ENCODE assay signal across 11 cellular contexts in the genomic region with DNA sequence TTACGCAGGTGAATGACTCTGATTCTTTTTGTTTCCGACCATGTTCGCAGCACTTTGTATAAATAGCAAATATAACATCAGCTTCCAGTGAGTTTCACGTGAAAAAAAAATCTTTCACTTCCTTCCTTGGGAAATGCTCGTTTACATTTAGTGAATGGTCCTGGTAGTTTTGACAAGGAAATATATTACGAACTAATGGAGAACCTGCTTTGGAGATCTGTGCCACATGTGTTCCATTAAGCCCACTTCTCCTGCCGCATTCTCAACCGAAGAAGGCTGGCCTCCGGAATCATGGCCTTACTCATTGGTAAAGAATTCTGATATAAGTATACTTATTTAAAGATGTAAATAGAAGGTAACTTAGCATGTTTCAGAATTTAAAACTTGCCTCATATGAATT. TPM values are rescaled to one million over a fixed set of nuclear protein-coding genes. Genes with fewer than 3 reads are reported as not detected.
A peak's percentile ranks its signal among the peaks of the same experiment; 100 is the strongest.
DNase-seq lines count a peak whose midpoint lies in the region; ATAC-seq and TF ChIP-seq lines count a peak whose summit lies in the region.
"Had no signal": no experiment of that assay in that cellular context is flagged by ENCODE, and none has a peak within 500 bp of the region (broad histone marks: within the 10 kb centered on the region; RNA-seq: fewer than 3 reads in every experiment).

No MANE protein-coding gene starts in this region.

- peaks cover 15 to 23% of the 10 kb centered on the region in 2 experiments; a peak in 2 of 4 replicates for H3K4me1 ChIP-seq in SK-N-SH (ENCODE audit: control insufficient read depth in 1 of 2, insufficient read depth in 2 of 2, low read depth in 1 of 2, low read length in 1 of 2)
- peaks cover 2% of the 10 kb centered on the region for H3K4me1 ChIP-seq in fibroblast of lung (ENCODE audit: control insufficient read depth, extremely low read depth, insufficient read depth, low read length)
- H3K4me1 ChIP-seq in prostate gland (replicated peaks): peaks cover 9% of the 10 kb centered on the region

- H3K27ac ChIP-seq in SK-N-SH (ENCODE audit: low read depth in 2 of 2, low read length in 1 of 2): no peak overlapping the region
- no peak overlapping the region for H3K27ac ChIP-seq in fibroblast of lung (ENCODE audit: insufficient read depth, low read length)
- H3K27ac ChIP-seq in prostate gland: peak overlapping the region in 1 of 2 donors; percentile 74
- H3K27ac ChIP-seq: 22Rv1, WERI-Rb-1 had no signal

- H3K9me3 ChIP-seq in SK-N-SH (no peaks in the 10 kb centered on the region), fibroblast of lung (ENCODE audit: control insufficient read depth, insufficient read depth, low read depth, low read length) (no peaks in the 10 kb centered on the region), prostate gland (no peaks in the 10 kb centered on the region)

- H3K9ac ChIP-seq in SK-N-SH (no peak overlapping the region), fibroblast of lung (ENCODE audit: insufficient read depth, low read length) (no peak overlapping the region)

- TF ChIP-seq CTCF in SK-N-SH (IDR thresholded peaks at IDR 0.05) (no peak), fibroblast of lung (conservative IDR thresholded peaks at IDR 0.05 in 1 of 2, IDR thresholded peaks at IDR 0.05 in 1 of 2; ENCODE audit: low read depth in 1 of 2, low read length in 2 of 2) (no peak), prostate gland (IDR thresholded peaks at IDR 0.05) (no peak)

- peak overlapping the region; percentile 52 to 77 (median 74) for H3K4me3 Mint-ChIP-seq in T-cell

- peak overlapping the region in 1 of 2 donors; percentile 2 for H3K27ac Mint-ChIP-seq in T-cell

- H3K79me2 ChIP-seq in SK-N-SH (ENCODE audit: insufficient read depth): peaks cover 79% of the 10 kb centered on the region
- peaks cover 71% of the 10 kb centered on the region for H3K79me2 ChIP-seq in fibroblast of lung (ENCODE audit: control insufficient read depth, insufficient read depth, low read length)

- H3K4me2 ChIP-seq in SK-N-SH (peak overlapping the region; percentile 94), fibroblast of lung (ENCODE audit: extremely low read depth, insufficient read depth, low read length) (peak overlapping the region; percentile 70)

- peak overlapping the region in 1 of 2 experiments; percentile 74; a peak in 1 of 4 replicates for H3K4me3 ChIP-seq in SK-N-SH (ENCODE audit: low read depth in 2 of 2, low read length in 1 of 2)
- H3K4me3 ChIP-seq in fibroblast of lung (replicated peaks in 1 of 4; ENCODE audit: control extremely low read depth in 1 of 4, insufficient read depth in 1 of 4, low read depth in 3 of 4, low read length in 4 of 4): peak overlapping the region; percentile 64 to 87 (median 78)
- peak overlapping the region; percentile 77 to 81 for H3K4me3 ChIP-seq in prostate gland

- POLR2A ChIA-PET in SK-N-SH (lab: Yijun Ruan, JAX): no interaction called here
- POLR2A ChIA-PET in T-cell (lab: Charles Lee): no interaction called here

- H3K9me3 Mint-ChIP-seq in T-cell: peaks cover 0 to 3% (median 0%) of the 10 kb centered on the region in 3 donors

- H3K27me3 ChIP-seq in SK-N-SH (ENCODE audit: insufficient read depth) (no peaks in the 10 kb centered on the region), fibroblast of lung (ENCODE audit: control insufficient read depth, insufficient read depth, low read length) (no peaks in the 10 kb centered on the region), prostate gland (replicated peaks; ENCODE audit: insufficient read depth) (no peaks in the 10 kb centered on the region)

- no peak for TF ChIP-seq EP300 in SK-N-SH (IDR thresholded peaks at IDR 0.05; ENCODE audit: borderline replicate concordance in 1 of 2, low read depth in 1 of 2, low read length in 1 of 2)

- ATAC-seq in SK-N-SH treated with all-trans-retinoic acid at 6 μM for 48 hours (no peak), T-cell (replicated peaks in 1 of 4) (no peak), HG03135 (IDR thresholded peaks at IDR 0.05; ENCODE audit: unreplicated experiment) (no peak)

- H3F3A ChIP-seq in SK-N-SH (replicated peaks; ENCODE audit: insufficient read depth): peaks cover 20% of the 10 kb centered on the region

- no peaks in the 10 kb centered on the region for H3K9me2 ChIP-seq in SK-N-SH

- CTCF ChIA-PET in SK-N-SH (lab: Yijun Ruan, JAX): interaction anchor here (2.0 kb wide), 1 partner anchor 90 kb away, joined by 5 read pairs; the partner anchor contains the start of gene MAPK8IP3
- CTCF ChIA-PET in T-cell (lab: Charles Lee): no interaction called here

- H3K36me3 ChIP-seq in SK-N-SH (replicated peaks in 1 of 2; ENCODE audit: control insufficient read depth in 1 of 2, insufficient read depth in 2 of 2, low read length in 1 of 2): peaks cover 11 to 35% of the 10 kb centered on the region in 2 experiments
- H3K36me3 ChIP-seq in fibroblast of lung (ENCODE audit: control insufficient read depth, insufficient read depth, low read length): peaks cover 5% of the 10 kb centered on the region
- no peaks in the 10 kb centered on the region for H3K36me3 ChIP-seq in prostate gland

- no peak for DNase-seq in SK-N-SH
- DNase-seq in T-cell: no peak
- peak; percentile 11 to 45 for DNase-seq in fibroblast of lung (ENCODE audit: low read depth in 2 of 2)
- DNase-seq in prostate gland (ENCODE audit: low spot score): no peak
- DNase-seq in LoVo (ENCODE audit: low spot score): no peak
- DNase-seq in stimulated activated CD4-positive, alpha-beta T cell treated with anti-CD3 and anti-CD28 coated beads, Interleukin-12 subunit alpha, Interleukin-12 subunit beta, amount 100 ng/mL, for 4 hours: no peak
- DNase-seq: NCI-H510A, WERI-Rb-1 had no signal

- H2AFZ ChIP-seq in SK-N-SH (ENCODE audit: low read depth): no peak overlapping the region
- no peak overlapping the region for H2AFZ ChIP-seq in fibroblast of lung (ENCODE audit: low read length)

- H3K4me1 Mint-ChIP-seq in T-cell: peaks cover 22 to 46% (median 32%) of the 10 kb centered on the region in 3 donors

- H4K20me1 ChIP-seq in SK-N-SH (ENCODE audit: insufficient read depth): peaks cover 7% of the 10 kb centered on the region
- H4K20me1 ChIP-seq in fibroblast of lung (ENCODE audit: control insufficient read depth, extremely low read depth, insufficient read depth, low read length): no peaks in the 10 kb centered on the region

- H3K27me3 Mint-ChIP-seq in T-cell: peaks cover 0 to 5% of the 10 kb centered on the region in 2 donors

- intact Hi-C loops in prostate gland (cut with DNase I): loop anchor here (10.0 kb wide), 2 partner anchors 89 to 201 kb away; partner anchors contain the start of genes MAPK8IP3 and UNKL

- 81% methylated on average over 9 of the region's 9 CpGs for WGBS in SK-N-SH (ENCODE audit: low lambda C conversion rate)
- 49% methylated on average over 9 of the region's 9 CpGs for WGBS in prostate gland

- H3K36me3 Mint-ChIP-seq in T-cell: peaks cover 40% of the 10 kb centered on the region

- no peak for TF ChIP-seq RAD21 in SK-N-SH (IDR thresholded peaks at IDR 0.05; ENCODE audit: low read length)

- no peak for TF ChIP-seq POLR2A in prostate gland (IDR thresholded peaks at IDR 0.05)

TF ChIP-seq in SK-N-SH, 30 proteins besides CTCF, POLR2A, EP300 and RAD21 (continues in another document):
- TF ChIP-seq PBX3 (IDR thresholded peaks at IDR 0.05) (no peak), RCOR1 (IDR thresholded peaks at IDR 0.05; ENCODE audit: low read length) (no peak)

TF ChIP-seq in SK-N-SH treated with all-trans-retinoic acid at 6 μM for 48 hours, 23 proteins besides CTCF, POLR2A, EP300 and RAD21:
- no peak for TF ChIP-seq ESRRG (CRISPR knock-in tag; IDR thresholded peaks at IDR 0.05)

RNA-seq across cellular contexts. Expression of gene CRAMP1, which starts 3.6 kb away (rescaled TPM):
- polyA plus RNA-seq in SK-N-SH (2012; rRNA removed): 7.6 and 9.5 TPM in 2 replicates
- polyA plus RNA-seq in SK-N-SH (2012; cell fraction: cytosol; rRNA removed): 4.7 and 6.0 TPM in 2 replicates
- 27.1 and 29.5 TPM in 2 replicates for polyA plus RNA-seq in SK-N-SH (2012; cell fraction: nucleus; rRNA removed)
- total RNA-seq in T-cell: 10 to 100 TPM; 26.4 to 36.4 (median 33.0) TPM
- 4.6 and 7.8 TPM in 2 replicates for total RNA-seq in fibroblast of lung
- 6.2 and 7.4 TPM in 2 replicates for polyA plus RNA-seq in fibroblast of lung
- 5.9 and 6.1 TPM in 2 replicates for polyA plus RNA-seq in fibroblast of lung (2012)
- 25.4 and 58.4 TPM in 2 replicates for polyA minus RNA-seq in fibroblast of lung (ENCODE audit: low replicate concordance)
- total RNA-seq in prostate gland: 10 to 100 TPM; 12.7 to 36.0 TPM

RNA-seq across cellular contexts. Expression of gene IFT140, which starts 3.9 kb away (rescaled TPM):
- polyA plus RNA-seq in SK-N-SH (2012; rRNA removed): 13.5 and 19.3 TPM in 2 replicates
- 6.3 and 10.2 TPM in 2 replicates for polyA plus RNA-seq in SK-N-SH (2012; cell fraction: cytosol; rRNA removed)
- 49.5 and 52.7 TPM in 2 replicates for polyA plus RNA-seq in SK-N-SH (2012; cell fraction: nucleus; rRNA removed)
- 10 to 100 TPM in 2 of 5 donors, 1 to 10 TPM in 3; 5.5 to 19.8 (median 8.1) TPM for total RNA-seq in T-cell
- 33.4 and 34.3 TPM in 2 replicates for total RNA-seq in fibroblast of lung
- 5.3 and 6.2 TPM in 2 replicates for polyA plus RNA-seq in fibroblast of lung
- 9.6 and 13.1 TPM in 2 replicates for polyA plus RNA-seq in fibroblast of lung (2012)
- polyA minus RNA-seq in fibroblast of lung (ENCODE audit: low replicate concordance): 19.3 and 40.5 TPM in 2 replicates
- total RNA-seq in prostate gland: 10 to 100 TPM; 30.1 to 41.9 TPM

Comparison
In these comparisons a context has a peak if more than half of its experiments do, and no peak if none do; other contexts are left out.
1. DNase-seq: peak in fibroblast of lung (2 of 2); none in SK-N-SH (single experiment), T-cell (0 of 34), prostate gland (single experiment), LoVo (single experiment) and stimulated activated CD4-positive, alpha-beta T cell treated with anti-CD3 and anti-CD28 coated beads, Interleukin-12 subunit alpha, Interleukin-12 subunit beta, amount 100 ng/mL, for 4 hours (single experiment).